ENCODE assay signal across 23 cellular contexts in genomic region chr4:113730467-113731216, GRCh38. TPM values are rescaled to one million over a fixed set of nuclear protein-coding genes. Genes with fewer than 3 reads are reported as not detected.
DNase-seq lines count a peak whose midpoint lies in the region; ATAC-seq, FAIRE-seq and TF ChIP-seq lines count a peak whose summit lies in the region.
"Had no signal": no experiment of that assay in that cellular context is flagged by ENCODE, and none has a peak within 500 bp of the region (broad histone marks: within the 10 kb centered on the region; RNA-seq: fewer than 3 reads in every experiment).

No MANE protein-coding gene starts in this region.

- H3K9me3 ChIP-seq in HepG2 (ENCODE audit: low read length) (no peaks in the 10 kb centered on the region), right lobe of liver (no peaks in the 10 kb centered on the region), GM12878 (replicated peaks; ENCODE audit: control insufficient read depth, insufficient read depth, low read length) (peaks cover 6% of the 10 kb centered on the region; the same call in 2 of the 3 replicates)
- H3K9me3 ChIP-seq: MG63 had no signal

- RAD21 ChIA-PET in GM12878 (lab: Charles Lee; ENCODE audit: unreplicated experiment) = interaction anchor here (0.8 to 1.6 kb wide), 2 partner anchors 86 to 93 kb away, joined by 3 read pairs; no protein-coding TSS in a partner anchor

- H3K27me3 ChIP-seq in HepG2 (ENCODE audit: control insufficient read depth in 1 of 2, insufficient read depth in 2 of 2, low read length in 2 of 2) (no peaks in the 10 kb centered on the region), right lobe of liver (no peaks in the 10 kb centered on the region), GM12878 (replicated peaks in 1 of 2; ENCODE audit: control insufficient read depth in 2 of 2, insufficient read depth in 2 of 2, low read length in 1 of 2) (no peaks in the 10 kb centered on the region)
- H3K27me3 ChIP-seq: MG63 had no signal

- peaks cover 43% of the 10 kb centered on the region for H3K36me3 Mint-ChIP-seq in activated CD4-positive, alpha-beta T cell treated with anti-CD3 and anti-CD28 coated beads, Interleukin-2, amount 10 ng/mL, durations not matched to agents 24 days and 14 days (ENCODE audit: low read depth)

- FAIRE-seq in HepG2 (lab: Jason Lieb, UNC) (peak; percentile 12), GM12878 (lab: Jason Lieb, UNC) (peak; percentile 18), GM12891 (lab: Jason Lieb, UNC) (no peak)
- FAIRE-seq: A204.1, GM18507 had no signal

- H3K27me3 Mint-ChIP-seq in activated CD4-positive, alpha-beta T cell treated with anti-CD3 and anti-CD28 coated beads, Interleukin-2, amount 10 ng/mL, durations not matched to agents 24 days and 14 days = no peaks in the 10 kb centered on the region

- TF ChIP-seq EP300 in HepG2 (IDR thresholded peaks at IDR 0.05; ENCODE audit: low read depth in 2 of 2, low read length in 2 of 2) (no peak), HepG2 (CRISPR knock-in tag; IDR thresholded peaks at IDR 0.05; ENCODE audit: borderline replicate concordance) (no peak), GM12878 (IDR thresholded peaks at IDR 0.05; ENCODE audit: borderline replicate concordance in 1 of 2, control insufficient read depth in 1 of 2, low read depth in 2 of 2, low read length in 2 of 2) (no peak)

- H3K27ac Mint-ChIP-seq in activated CD4-positive, alpha-beta T cell treated with anti-CD3 and anti-CD28 coated beads, Interleukin-2, amount 10 ng/mL, durations not matched to agents 24 days and 14 days = peak overlapping the region; percentile 87
- H3K27ac Mint-ChIP-seq: GM23338 had no signal

- H3K27ac ChIP-seq in HepG2 (ENCODE audit: extremely low read length, insufficient read depth, low read length) = no peak overlapping the region
- no peak overlapping the region for H3K27ac ChIP-seq in right lobe of liver
- no peak overlapping the region for H3K27ac ChIP-seq in GM12878 (ENCODE audit: control insufficient read depth, insufficient read depth)

- H3K4me1 ChIP-seq in HepG2 (ENCODE audit: insufficient read depth, low read length) (peaks cover 21% of the 10 kb centered on the region), right lobe of liver (peaks cover 0 to 7% (median 0%) of the 10 kb centered on the region in 4 donors), GM12878 (ENCODE audit: control insufficient read depth, insufficient read depth, low read length) (no peaks in the 10 kb centered on the region)

- H4K20me1 ChIP-seq in HepG2 (ENCODE audit: insufficient read depth, low read length) (no peaks in the 10 kb centered on the region), GM12878 (ENCODE audit: control insufficient read depth, insufficient read depth) (no peaks in the 10 kb centered on the region)

- TF ChIP-seq RAD21 in HepG2 (CRISPR knock-in tag; IDR thresholded peaks at IDR 0.05) = no peak
- no peak for TF ChIP-seq RAD21 in GM12878 (IDR thresholded peaks at IDR 0.05; ENCODE audit: insufficient read depth, low read depth, low read length)

- H3K4me3 ChIP-seq in HepG2 (replicated peaks in 1 of 3; ENCODE audit: insufficient read depth in 1 of 3, low read depth in 2 of 3, low read length in 3 of 3) = no peak overlapping the region
- H3K4me3 ChIP-seq in right lobe of liver = no peak overlapping the region
- H3K4me3 ChIP-seq in GM12878 = no peak overlapping the region
- H3K4me3 ChIP-seq: GM23338, MG63 had no signal

- CTCF ChIA-PET in HepG2 (lab: Yijun Ruan, JAX; ENCODE audit: low intra/inter-chr PET ratio, low total read pairs) = no interaction called here
- CTCF ChIA-PET in GM12878 (lab: Yijun Ruan, JAX) = no interaction called here

- no peak overlapping the region for H3K9ac ChIP-seq in HepG2 (ENCODE audit: insufficient read depth, low read depth, low read length)
- no peak overlapping the region for H3K9ac ChIP-seq in GM12878 (ENCODE audit: control insufficient read depth, insufficient read depth, low read length)

- POLR2A ChIA-PET in HepG2 (lab: Yijun Ruan, JAX) = no interaction called here
- POLR2A ChIA-PET in GM12878 (lab: Charles Lee) = no interaction called here

- BruUV-seq in HepG2 (replicated peaks; lab: Mats Ljungman, UMichigan) (no TSS peak), GM12878 (replicated peaks; lab: Mats Ljungman, UMichigan) (no TSS peak)

- H3K79me2 ChIP-seq in HepG2 (ENCODE audit: insufficient read depth, low read length) (peaks cover 31% of the 10 kb centered on the region), GM12878 (ENCODE audit: control insufficient read depth, insufficient read depth, low read length) (peaks cover 25% of the 10 kb centered on the region)

- no peak overlapping the region for H3K4me2 ChIP-seq in HepG2 (ENCODE audit: low read depth, low read length)
- no peak overlapping the region for H3K4me2 ChIP-seq in GM12878 (ENCODE audit: control insufficient read depth, insufficient read depth)
- H3K4me2 ChIP-seq: GM23338 had no signal

- ATAC-seq in HepG2 (no peak), right lobe of liver (no peak), GM12878 (no peak), HG03354 (IDR thresholded peaks at IDR 0.05; ENCODE audit: poor library complexity, severe bottlenecking, unreplicated experiment) (no peak), HG03432 (IDR thresholded peaks at IDR 0.05; ENCODE audit: unreplicated experiment) (no peak)
- ATAC-seq: GM23338, HCT116 had no signal

- H3K9me3 Mint-ChIP-seq in activated CD4-positive, alpha-beta T cell treated with anti-CD3 and anti-CD28 coated beads, Interleukin-2, amount 10 ng/mL, durations not matched to agents 24 days and 14 days = peaks cover 3% of the 10 kb centered on the region
- H3K9me3 Mint-ChIP-seq: GM23338 had no signal

- H3K36me3 ChIP-seq in HepG2 (replicated peaks in 1 of 2; ENCODE audit: control insufficient read depth in 1 of 2, insufficient read depth in 2 of 2, low read length in 2 of 2) (no peaks in the 10 kb centered on the region), right lobe of liver (no peaks in the 10 kb centered on the region), GM12878 (ENCODE audit: control insufficient read depth in 2 of 2, insufficient read depth in 2 of 2, low read length in 1 of 2) (peaks cover 3 to 9% of the 10 kb centered on the region in 2 experiments; a peak in 3 of 4 replicates)

- TF ChIP-seq CTCF in HepG2 (CRISPR knock-in tag; IDR thresholded peaks at IDR 0.05) (no peak), right lobe of liver (IDR thresholded peaks at IDR 0.05) (no peak), GM12878 (IDR thresholded peaks at IDR 0.05 in 2 of 3, conservative IDR thresholded peaks at IDR 0.05 in 1 of 3; ENCODE audit: control insufficient read depth in 2 of 3, extremely low read depth in 1 of 3, insufficient read depth in 1 of 3, low read depth in 3 of 3, low read length in 3 of 3) (no peak)

- SMC1A ChIA-PET in GM12878 (lab: Charles Lee; ENCODE audit: uncharacterized antibody, unreplicated experiment) = interaction anchor here (0.9 kb wide), 1 partner anchor 20 kb away, joined by 3 read pairs; no protein-coding TSS in a partner anchor

- H3K4me1 Mint-ChIP-seq in activated CD4-positive, alpha-beta T cell treated with anti-CD3 and anti-CD28 coated beads, Interleukin-2, amount 10 ng/mL, durations not matched to agents 24 days and 14 days = peaks cover 60% of the 10 kb centered on the region
- H3K4me1 Mint-ChIP-seq: GM23338 had no signal

- H2AFZ ChIP-seq in HepG2 (ENCODE audit: low read length) (no peak overlapping the region), GM12878 (ENCODE audit: control insufficient read depth, low read depth, low read length) (no peak overlapping the region)
- H2AFZ ChIP-seq: GM23338 had no signal

- DNase-seq in activated CD4-positive, alpha-beta T cell treated with anti-CD3 and anti-CD28 coated beads, Interleukin-2, amount 10 ng/mL, durations not matched to agents 24 days and 14 days = no peak
- DNase-seq in activated CD4-positive, alpha-beta T cell treated with anti-CD3 and anti-CD28 coated beads, Interleukin-2, amount 50 U/mL, for 1 hour = no peak
- no peak for DNase-seq in HepG2 (ENCODE audit: low spot score)
- DNase-seq in right lobe of liver = no peak
- no peak for DNase-seq in GM12878 (ENCODE audit: low read depth, low spot score)
- DNase-seq in GM12891 (ENCODE audit: insufficient read length, low spot score) = no peak
- DNase-seq: C1 segment of cervical spinal cord, DMS79 treated with DMSO at 0.1 percent for 48 hours, IMR-90, Karpas-422, MG63, NCI-H1092, NCI-H146, NCI-H2081, NCI-H510A, NCI-H774, RPMI8226 had no signal

- in situ Hi-C loops in HepG2 (cut with HindIII; ENCODE audit: extremely low pct_ligation_motif_present, low pct_unique_long_range_greater_than_20kb) (no loop called here), GM12878 (cut with MboI) (no loop called here)

- intact Hi-C loops in activated CD4-positive, alpha-beta T cell treated with anti-CD3 and anti-CD28 coated beads, Interleukin-2, amount 10 ng/mL, durations not matched to agents 24 days and 14 days (cut with micrococcal nuclease) = loop anchor here (1.0 to 2.0 kb wide), 5 partner anchors 18 to 189 kb away; no protein-coding TSS in a partner anchor
- intact Hi-C loops in HepG2 (cut with micrococcal nuclease; ENCODE audit: unreplicated experiment) (no loop called here), right lobe of liver (cut with DNase I) (no loop called here), GM12878 (cut with micrococcal nuclease; ENCODE audit: unreplicated experiment) (no loop called here)

- H3K4me3 Mint-ChIP-seq in activated CD4-positive, alpha-beta T cell treated with anti-CD3 and anti-CD28 coated beads, Interleukin-2, amount 10 ng/mL, durations not matched to agents 24 days and 14 days = peak overlapping the region; percentile 39
- H3K4me3 Mint-ChIP-seq: GM23338 had no signal

- TF ChIP-seq POLR2A in HepG2 (IDR thresholded peaks at IDR 0.05; ENCODE audit: insufficient read depth in 1 of 2, low read depth in 2 of 2, low read length in 2 of 2) (no peak), right lobe of liver (IDR thresholded peaks at IDR 0.05) (no peak), GM12878 (IDR thresholded peaks at IDR 0.05; ENCODE audit: low read depth, low read length) (no peak), GM12891 (IDR thresholded peaks at IDR 0.05; ENCODE audit: low read depth, low read length) (no peak)

- 96% methylated on average over 2 of the region's 2 CpGs for WGBS in HepG2 (ENCODE audit: low lambda C conversion rate)
- WGBS in right lobe of liver (ENCODE audit: insufficient coverage, low coverage, low lambda C conversion rate, missing lambda C conversion rate) = 77% methylated on average over 2 of the region's 2 CpGs
- WGBS in GM12878 (ENCODE audit: insufficient coverage, insufficient replicate concordance, low lambda C conversion rate, missing lambda C conversion rate) = 63% methylated on average over 2 of the region's 2 CpGs

RNA-seq across cellular contexts. Expression of gene CAMK2D, which starts 30.9 kb away (rescaled TPM):
- total RNA-seq in activated CD4-positive, alpha-beta T cell treated with anti-CD3 and anti-CD28 coated beads, Interleukin-2, amount 10 ng/mL, durations not matched to agents 24 days and 14 days = 63.8 and 69.3 TPM in 2 replicates
- total RNA-seq in HepG2 (2016; rRNA removed; fragmentation: Illumina TruSeq; extraction: Trizol) (65.4 and 86.7 TPM in 2 replicates), right lobe of liver (10 to 100 TPM; 17.0 to 30.6 (median 22.6) TPM), GM12878 (2014; rRNA removed) (13.4 and 15.3 TPM in 2 replicates), GM12878 (2014; rRNA removed; fragmentation: Illumina TruSeq; extraction: Trizol) (18.1 and 19.4 TPM in 2 replicates), GM12878 (2021) (15.7 and 17.9 TPM in 2 replicates)
- total RNA-seq in HepG2 (2016; cell fraction: cytosol; rRNA removed; fragmentation: Illumina TruSeq; extraction: Trizol; ENCODE audit: low read depth) = 5.3 and 6.4 TPM in 2 replicates
- 64.9 and 87.5 TPM in 2 replicates for total RNA-seq in HepG2 (2016; cell fraction: insoluble cytoplasmic fraction; rRNA removed; fragmentation: Illumina TruSeq; extraction: Trizol)
- total RNA-seq in HepG2 (2016; cell fraction: membrane; rRNA removed; fragmentation: Illumina TruSeq; extraction: Trizol) = 15.6 and 15.7 TPM in 2 replicates
- total RNA-seq in HepG2 (2016; cell fraction: nucleus; rRNA removed; fragmentation: Illumina TruSeq; extraction: Trizol) = 73.6 and 76.3 TPM in 2 replicates
- polyA plus RNA-seq in HepG2 (2011; rRNA removed) (12.9 and 18.0 TPM in 2 replicates), GM12878 (2011; rRNA removed) (88.5 and 121 TPM in 2 replicates), GM12878 (2014; fragmentation: Illumina TruSeq; extraction: Trizol) (15.2 and 17.5 TPM in 2 replicates), GM12878 (2014; fragmentation: Nextera tagmentation; extraction: Ambion mirVana) (10 to 100 TPM in 1 of 2 experiments, 1 to 10 TPM in 1; 6.9 to 10.2 TPM), GM12878 (2014; rRNA removed) (7.5 and 10.4 TPM in 2 replicates), GM12878 (2016; fragmentation: Nextera tagmentation; extraction: Ambion mirVana) (10 to 100 TPM; 10.8 to 12.3 TPM)
- polyA plus RNA-seq in HepG2 (2011; cell fraction: cytosol; rRNA removed) = 7.2 and 11.1 TPM in 2 replicates
- 10.2 and 12.5 TPM in 2 replicates for polyA plus RNA-seq in HepG2 (2011; cell fraction: nucleus; rRNA removed)
- polyA plus RNA-seq in HepG2 (2012) = 12.4 and 24.9 TPM in 2 replicates
- 2.1 and 2.5 TPM in 2 replicates for polyA plus RNA-seq in HepG2 (2016; cell fraction: cytosol; fragmentation: Illumina TruSeq; extraction: Trizol; ENCODE audit: low read depth)
- 52.0 and 56.8 TPM in 2 replicates for polyA plus RNA-seq in HepG2 (2016; cell fraction: insoluble cytoplasmic fraction; fragmentation: Illumina TruSeq; extraction: Trizol; ENCODE audit: low read depth)
- polyA plus RNA-seq in HepG2 (2016; cell fraction: membrane; fragmentation: Illumina TruSeq; extraction: Trizol; ENCODE audit: low read depth) = 6.8 and 7.3 TPM in 2 replicates
- 34.5 and 36.0 TPM in 2 replicates for polyA plus RNA-seq in HepG2 (2016; cell fraction: nucleus; fragmentation: Illumina TruSeq; extraction: Trizol; ENCODE audit: insufficient read depth, low read depth)
- polyA minus RNA-seq in HepG2 (2011; rRNA and poly(A)+ RNA removed; ENCODE audit: low replicate concordance) = 3.7 and 30.5 TPM in 2 replicates
- polyA minus RNA-seq in HepG2 (2011; cell fraction: cytosol; rRNA and poly(A)+ RNA removed) = 24.3 and 30.2 TPM in 2 replicates
- polyA minus RNA-seq in HepG2 (2011; cell fraction: nucleus; rRNA and poly(A)+ RNA removed) = 97.8 and 99.0 TPM in 2 replicates
- total RNA-seq in GM12878 (2013; cell fraction: nucleolus; rRNA removed) = 201 and 205 TPM in 2 replicates
- polyA plus RNA-seq in GM12878 (2011; ENCODE audit: low read depth) = 11.9 TPM
- 35.3 and 42.7 TPM in 2 replicates for polyA plus RNA-seq in GM12878 (2011; cell fraction: cytosol; rRNA removed)
- polyA plus RNA-seq in GM12878 (2011; cell fraction: nucleus; rRNA removed) = 83.0 and 83.1 TPM in 2 replicates
- 13.3 and 21.3 TPM in 2 replicates for polyA plus RNA-seq in GM12878 (2012)
- 125 and 156 TPM in 2 replicates for polyA minus RNA-seq in GM12878 (2011; rRNA and poly(A)+ RNA removed)
- polyA minus RNA-seq in GM12878 (2011; cell fraction: cytosol; rRNA and poly(A)+ RNA removed) = 50.9 and 53.1 TPM in 2 replicates
- 254 and 438 TPM in 2 replicates for polyA minus RNA-seq in GM12878 (2011; cell fraction: nucleus; rRNA and poly(A)+ RNA removed)
- polyA plus RNA-seq in GM12891 (2012; ENCODE audit: low read depth, missing spikeins) = 11.1 TPM
